Comparison of ENCODE assay signal across 25 cellular contexts in genomic region chr6:162336359-162336758, GRCh38.
"Had no signal": no experiment of that assay in that cellular context is flagged by ENCODE, and none has a peak within 500 bp of the region (broad histone marks: within the 10 kb centered on the region; RNA-seq: fewer than 3 reads in every experiment).

No MANE protein-coding gene starts in this region.

- H3K27me3 ChIP-seq: colonic mucosa, dorsolateral prefrontal cortex, esophagus muscularis mucosa, esophagus squamous epithelium, foreskin keratinocyte, gastrocnemius medialis, gastroesophageal sphincter, heart left ventricle, heart right ventricle had no signal

- H3K4me3 ChIP-seq: colonic mucosa, coronary artery, dorsolateral prefrontal cortex, esophagus muscularis mucosa, esophagus squamous epithelium, gastrocnemius medialis, gastroesophageal sphincter, heart left ventricle, heart right ventricle had no signal

- H3K27ac Mint-ChIP-seq: dendritic cell treated with granulocyte-macrophage colony-stimulating factor and Interleukin-4, amounts not matched to agents 40 ng/mL and 50 ng/mL, for 4 days; effector memory CD8-positive, alpha-beta T cell; endodermal cell had no signal

- H3K27me3 Mint-ChIP-seq: dendritic cell treated with granulocyte-macrophage colony-stimulating factor and Interleukin-4, amounts not matched to agents 40 ng/mL and 50 ng/mL, for 4 days; effector memory CD8-positive, alpha-beta T cell had no signal

- H3K4me3 Mint-ChIP-seq: dendritic cell treated with granulocyte-macrophage colony-stimulating factor and Interleukin-4, amounts not matched to agents 40 ng/mL and 50 ng/mL, for 4 days; effector memory CD8-positive, alpha-beta T cell; endodermal cell had no signal

- DNase-seq: colonic mucosa; cortex of kidney; dermis blood vessel endothelial cell; dorsolateral prefrontal cortex; effector CD4-positive, alpha-beta T cell; effector CD8-positive, alpha-beta T cell; effector memory CD4-positive, alpha-beta T cell; effector memory CD8-positive, alpha-beta T cell; endodermal cell; erythroblast; esophagus squamous epithelium; foreskin fibroblast; foreskin keratinocyte; foreskin melanocyte; gastrocnemius medialis; glutamatergic neuron; head of caudate nucleus; heart left ventricle; heart right ventricle had no signal

- ATAC-seq: effector memory CD8-positive, alpha-beta T cell; esophagus mucosa; foreskin keratinocyte; gastrocnemius medialis; gastroesophageal sphincter; heart left ventricle; heart right ventricle had no signal

- H3K36me3 ChIP-seq: colonic mucosa, esophagus muscularis mucosa, esophagus squamous epithelium, gastrocnemius medialis, gastroesophageal sphincter, heart left ventricle, heart right ventricle had no signal

- H3K9me3 ChIP-seq: colonic mucosa, esophagus squamous epithelium, gastrocnemius medialis had no signal

- H3K27ac ChIP-seq: colonic mucosa, coronary artery, dorsolateral prefrontal cortex, epithelial cell of prostate, esophagus muscularis mucosa, esophagus squamous epithelium, foreskin keratinocyte, gastrocnemius medialis, gastroesophageal sphincter, heart left ventricle, heart right ventricle had no signal
